ENCODE assay signal across 21 cellular contexts in the genomic region with DNA sequence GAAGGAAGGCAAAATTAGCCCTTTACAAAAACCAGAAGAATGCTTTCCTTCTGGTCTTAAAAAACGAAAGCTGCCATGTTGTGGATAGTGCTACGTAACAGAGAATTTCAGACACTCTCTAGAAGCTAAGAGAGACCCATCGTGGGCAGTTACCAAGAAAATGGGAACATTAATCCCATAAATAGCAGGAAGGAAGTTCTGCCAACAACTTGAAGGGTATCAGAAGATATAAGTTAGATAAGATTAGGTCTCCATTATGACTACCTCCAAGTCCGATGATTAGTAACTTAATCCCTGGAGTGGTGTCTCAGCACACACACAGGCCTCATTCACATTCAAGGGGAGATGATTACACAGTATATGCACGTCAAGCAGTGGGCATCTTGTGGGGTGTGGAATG.
DNase-seq lines count a peak whose midpoint lies in the region; FAIRE-seq and TF ChIP-seq lines count a peak whose summit lies in the region.
"Had no signal": no experiment of that assay in that cellular context is flagged by ENCODE, and none has a peak within 500 bp of the region (broad histone marks: within the 10 kb centered on the region; RNA-seq: fewer than 3 reads in every experiment).

No MANE protein-coding gene starts in this region.

- no peak for TF ChIP-seq POLR2A in GM12892 (IDR thresholded peaks at IDR 0.05; ENCODE audit: low read depth, low read length)

- H3K4me3 ChIP-seq in A673 (ENCODE audit: low read depth, low read length, poor library complexity, severe bottlenecking) (peak overlapping the region; percentile 11), ACC112 (ENCODE audit: low read depth, low read length) (no peak overlapping the region), osteoblast (ENCODE audit: insufficient read depth, low read length) (no peak overlapping the region)
- H3K4me3 ChIP-seq: BLaER1 treated with 17β-estradiol and CSF1 and Interleukin-3, amounts not matched to agents 10 nM and 100 nM; HAP-1 had no signal

- intact Hi-C loops in A673 (cut with micrococcal nuclease; ENCODE audit: unreplicated experiment) = loop anchor here (2.0 to 5.0 kb wide), 2 partner anchors 238 to 552 kb away; no protein-coding TSS in a partner anchor

- H3K4me2 ChIP-seq in osteoblast (ENCODE audit: insufficient read depth, low read length) = peak overlapping the region; percentile 40
- H3K4me2 ChIP-seq: BLaER1 treated with 17β-estradiol and CSF1 and Interleukin-3, amounts not matched to agents 10 nM and 100 nM had no signal

- H3K36me3 ChIP-seq in A673 (ENCODE audit: insufficient read depth, low read length, poor library complexity, severe bottlenecking) = no peaks in the 10 kb centered on the region
- H3K36me3 ChIP-seq in ACC112 (ENCODE audit: insufficient read depth, low read length) = no peaks in the 10 kb centered on the region
- H3K36me3 ChIP-seq in osteoblast (ENCODE audit: insufficient read depth, low read length) = no peaks in the 10 kb centered on the region
- H3K36me3 ChIP-seq: BE2C; BLaER1 treated with 17β-estradiol and CSF1 and Interleukin-3, amounts not matched to agents 10 nM and 100 nM; HAP-1 had no signal

- H2AFZ ChIP-seq in ACC112 (ENCODE audit: low read length, unreplicated experiment) (peak overlapping the region; percentile 64), osteoblast (ENCODE audit: low read length) (no peak overlapping the region)

- POLR2A ChIA-PET in A673 (lab: Charles Lee; ENCODE audit: low non-redundant PET) = interaction anchor here (0.6 to 1.0 kb wide), 3 partner anchors 118 to 1505 kb away, joined by 3 to 7 read pairs (median 6); no protein-coding TSS in a partner anchor

- H4K20me1 ChIP-seq in osteoblast (ENCODE audit: insufficient read depth, low read length) = no peaks in the 10 kb centered on the region
- H4K20me1 ChIP-seq: BLaER1 treated with 17β-estradiol and CSF1 and Interleukin-3, amounts not matched to agents 10 nM and 100 nM had no signal

- H3K79me2 ChIP-seq in ACC112 (ENCODE audit: control insufficient read depth, insufficient read depth, low read length, unreplicated experiment) (no peaks in the 10 kb centered on the region), osteoblast (ENCODE audit: insufficient read depth, low read length) (no peaks in the 10 kb centered on the region)

- no peak for FAIRE-seq in GM12892 (lab: Jason Lieb, UNC)
- FAIRE-seq: GM12891, H54 had no signal

- TF ChIP-seq CTCF in A673 (conservative IDR thresholded peaks at IDR 0.05; ENCODE audit: low read depth, low read length) = no peak
- no peak for TF ChIP-seq CTCF in osteoblast (IDR thresholded peaks at IDR 0.05; ENCODE audit: extremely low read depth, low read depth, low read length)

- H3K27ac ChIP-seq in A673 (ENCODE audit: low read depth, low read length, poor library complexity, severe bottlenecking) (peak overlapping the region; percentile 88), ACC112 (ENCODE audit: low read depth, low read length) (no peak overlapping the region), osteoblast (ENCODE audit: low read depth, low read length) (no peak overlapping the region)
- H3K27ac ChIP-seq: BLaER1 treated with 17β-estradiol and CSF1 and Interleukin-3, amounts not matched to agents 10 nM and 100 nM had no signal

- H3K27me3 ChIP-seq in A673 (replicated peaks; ENCODE audit: insufficient read depth, low read depth, low read length, poor library complexity) (no peaks in the 10 kb centered on the region), ACC112 (ENCODE audit: insufficient read depth, low read length) (no peaks in the 10 kb centered on the region), osteoblast (ENCODE audit: insufficient read depth, low read length) (no peaks in the 10 kb centered on the region)
- H3K27me3 ChIP-seq: BE2C; BLaER1 treated with 17β-estradiol and CSF1 and Interleukin-3, amounts not matched to agents 10 nM and 100 nM had no signal

- H3K9me3 ChIP-seq in A673 (ENCODE audit: low read depth, low read length, poor library complexity, severe bottlenecking) = no peaks in the 10 kb centered on the region
- H3K9me3 ChIP-seq in osteoblast (ENCODE audit: low read depth, low read length) = no peaks in the 10 kb centered on the region
- H3K9me3 ChIP-seq: BE2C, HAP-1 had no signal

- CTCF ChIA-PET in A673 (lab: Charles Lee) = interaction anchor here (0.6 to 0.9 kb wide), 2 partner anchors 115 to 116 kb away, joined by 3 read pairs; partner anchors contain the start of gene TRPC4

- BruUV-seq in A673 (replicated peaks; lab: Mats Ljungman, UMichigan) = no TSS peak

- DNase-seq in A673 (ENCODE audit: low spot score) (peak; percentile 95), NCI-H69 (lab: John Stamatoyannopoulos, UW) (peak; percentile 6), osteoblast (ENCODE audit: insufficient read length, low spot score, missing footprints) (no peak), GM12892 (ENCODE audit: insufficient read length) (no peak), cerebellar nuclear complex (lab: John Stamatoyannopoulos, UW) (no peak)
- no peak for DNase-seq in activated CD8-positive, alpha-beta memory T cell treated with anti-CD3 and anti-CD28 coated beads for 24 hours
- DNase-seq: ACHN; AML-193; BE2C; Calu3; CD4-positive, alpha-beta memory T cell; COR-L47; DMS53; DMS79 treated with DMSO at 0.1 percent for 48 hours; GF-D8; GOT3 had no signal

- H3K4me1 ChIP-seq in A673 (ENCODE audit: insufficient read depth, low read length, poor library complexity, severe bottlenecking) (peaks cover 15% of the 10 kb centered on the region), ACC112 (ENCODE audit: control insufficient read depth, insufficient read depth, low read length, unreplicated experiment) (no peaks in the 10 kb centered on the region), osteoblast (ENCODE audit: insufficient read depth, low read length) (no peaks in the 10 kb centered on the region)
- H3K4me1 ChIP-seq: BE2C; BLaER1 treated with 17β-estradiol and CSF1 and Interleukin-3, amounts not matched to agents 10 nM and 100 nM; HAP-1 had no signal

Comparison
In these comparisons a context has a peak if more than half of its experiments do, and no peak if none do; other contexts are left out.
1. DNase-seq: peak in A673 (single experiment) and NCI-H69 (single experiment); none in osteoblast (single experiment), GM12892 (single experiment), cerebellar nuclear complex (0 of 2) and activated CD8-positive, alpha-beta memory T cell treated with anti-CD3 and anti-CD28 coated beads for 24 hours (single experiment).